ENCODE assay signal across 9 cellular contexts in genomic region chr4:145545538-145546224, GRCh38.
A peak's percentile ranks its signal among the peaks of the same experiment; 100 is the strongest.
DNase-seq lines count a peak whose midpoint lies in the region; ATAC-seq, FAIRE-seq and TF ChIP-seq lines count a peak whose summit lies in the region.
"Had no signal": no experiment of that assay in that cellular context is flagged by ENCODE, and none has a peak within 500 bp of the region (broad histone marks: within the 10 kb centered on the region; RNA-seq: fewer than 3 reads in every experiment).

No MANE protein-coding gene starts in this region.

- H3K4me3 ChIP-seq in PC-3 (ENCODE audit: low read length), result peak overlapping the region; percentile 5; the same call in 1 of the 2 replicates
- H3K4me3 ChIP-seq in fibroblast of pulmonary artery (replicated peaks; ENCODE audit: low read depth, low read length), result no peak overlapping the region
- H3K4me3 ChIP-seq in gastrocnemius medialis, result no peak overlapping the region

- H2AFZ ChIP-seq in PC-3 (ENCODE audit: low read length), result no peak overlapping the region

- H3K27ac ChIP-seq in PC-3 (ENCODE audit: low read length) (peak overlapping the region; percentile 64), gastrocnemius medialis (peak overlapping the region in 2 of 4 donors; percentile 35 to 39)

- CTCF ChIA-PET in PC-3 (lab: Charles Lee), result interaction anchor here (0.5 kb wide), 1 partner anchor 319 kb away, joined by 3 read pairs; no protein-coding TSS in a partner anchor

- DNase-seq in GM12891 (ENCODE audit: insufficient read length, low spot score), result no peak
- DNase-seq in PC-3, result peak; percentile 97
- DNase-seq in fibroblast of pulmonary artery (ENCODE audit: low read depth), result peak; percentile 97
- DNase-seq in gastrocnemius medialis, result no peak
- no peak for DNase-seq in GM19240 (ENCODE audit: insufficient read length, low spot score)
- DNase-seq in activated T-helper 1 cell treated with anti-CD3 and anti-CD28 coated beads, Interleukin-12 subunit alpha, Interleukin-12 subunit beta, Interleukin-2, Interleukin-4 antibody, amounts not matched to agents 30 ng/mL and 10 ng/mL and 1 ng/mL, durations not matched to agents 14 hours and 24 hours and 36 hours (ENCODE audit: low spot score), result no peak
- no peak for DNase-seq in activated CD4-positive, alpha-beta T cell treated with anti-CD3 and anti-CD28 coated beads, Interleukin-2, amount 50 U/mL, for 4 hours
- DNase-seq in NCI-H2196 treated with DMSO at 0.1 percent for 48 hours (lab: John Stamatoyannopoulos, UW; ENCODE audit: unreplicated experiment), result no peak

- no peak overlapping the region for H3K4me3 Mint-ChIP-seq in activated T-helper 1 cell treated with anti-CD3 and anti-CD28 coated beads, Interleukin-12 subunit alpha, Interleukin-12 subunit beta, Interleukin-2, Interleukin-4 antibody, amounts not matched to agents 30 ng/mL and 10 ng/mL and 1 ng/mL, durations not matched to agents 14 hours and 24 hours and 36 hours
- H3K4me3 Mint-ChIP-seq: activated naive CD8-positive, alpha-beta T cell had no signal

- FAIRE-seq in GM12891 (lab: Jason Lieb, UNC), result peak; percentile 28

- in situ Hi-C loops in gastrocnemius medialis (cut with MboI; ENCODE audit: low sequenced_read_pairs in 4 of 4), result no loop called here

- ATAC-seq in PC-3 (peak; percentile 95), gastrocnemius medialis (peak; percentile 66 to 76)

- TF ChIP-seq CTCF in PC-3 (conservative IDR thresholded peaks at IDR 0.05; ENCODE audit: low read depth, low read length), result no peak
- no peak for TF ChIP-seq CTCF in fibroblast of pulmonary artery (IDR thresholded peaks at IDR 0.05; ENCODE audit: low read length, missing control alignments)
- no peak for TF ChIP-seq CTCF in gastrocnemius medialis (IDR thresholded peaks at IDR 0.05 in 4 of 5, conservative IDR thresholded peaks at IDR 0.05 in 1 of 5)

- peaks cover 13% of the 10 kb centered on the region for H3K27me3 Mint-ChIP-seq in activated T-helper 1 cell treated with anti-CD3 and anti-CD28 coated beads, Interleukin-12 subunit alpha, Interleukin-12 subunit beta, Interleukin-2, Interleukin-4 antibody, amounts not matched to agents 30 ng/mL and 10 ng/mL and 1 ng/mL, durations not matched to agents 14 hours and 24 hours and 36 hours (ENCODE audit: insufficient read depth)

- peak overlapping the region; percentile 61 for H3K4me2 ChIP-seq in PC-3 (ENCODE audit: low read length)

- POLR2A ChIA-PET in PC-3 (lab: Charles Lee; ENCODE audit: unreplicated experiment), result no interaction called here

- H4K20me1 ChIP-seq in PC-3 (ENCODE audit: low read length), result no peaks in the 10 kb centered on the region

- H3F3A ChIP-seq in PC-3 (ENCODE audit: low read length, unreplicated experiment), result peaks cover 4% of the 10 kb centered on the region

- H3K4me1 ChIP-seq in PC-3 (ENCODE audit: insufficient read depth, low read length) (peaks cover 24% of the 10 kb centered on the region), gastrocnemius medialis (peaks cover 4 to 10% of the 10 kb centered on the region in 2 donors)

- no peak overlapping the region for H3K9ac ChIP-seq in PC-3 (ENCODE audit: low read length)

- no peaks in the 10 kb centered on the region for H3K79me2 ChIP-seq in PC-3 (ENCODE audit: low read length)

- H3K36me3 ChIP-seq in PC-3 (ENCODE audit: low read depth, low read length), result peaks cover 5% of the 10 kb centered on the region
- H3K36me3 ChIP-seq in gastrocnemius medialis, result peaks cover 0 to 5% of the 10 kb centered on the region in 2 donors

- TF ChIP-seq POLR2A in GM12891 (IDR thresholded peaks at IDR 0.05; ENCODE audit: low read depth, low read length) (no peak), gastrocnemius medialis (IDR thresholded peaks at IDR 0.05) (no peak)

- intact Hi-C loops in PC-3 (cut with micrococcal nuclease) (loop anchor here (1.0 to 5.0 kb wide), 2 partner anchors 15 to 63 kb away; partner anchors contain the start of gene SMAD1), gastrocnemius medialis (cut with DNase I; ENCODE audit: low total_unique reads) (no loop called here)
- intact Hi-C loops in activated T-helper 1 cell treated with anti-CD3 and anti-CD28 coated beads, Interleukin-12 subunit alpha, Interleukin-12 subunit beta, Interleukin-2, Interleukin-4 antibody, amounts not matched to agents 30 ng/mL and 10 ng/mL and 1 ng/mL, durations not matched to agents 14 hours and 24 hours and 36 hours (cut with micrococcal nuclease), result no loop called here

- no peak overlapping the region for H3K27ac Mint-ChIP-seq in activated T-helper 1 cell treated with anti-CD3 and anti-CD28 coated beads, Interleukin-12 subunit alpha, Interleukin-12 subunit beta, Interleukin-2, Interleukin-4 antibody, amounts not matched to agents 30 ng/mL and 10 ng/mL and 1 ng/mL, durations not matched to agents 14 hours and 24 hours and 36 hours
- H3K27ac Mint-ChIP-seq: activated naive CD8-positive, alpha-beta T cell had no signal

- H3K9me3 ChIP-seq in PC-3 (ENCODE audit: low read length) (no peaks in the 10 kb centered on the region), gastrocnemius medialis (no peaks in the 10 kb centered on the region)

- peaks cover 6% of the 10 kb centered on the region for H3K4me1 Mint-ChIP-seq in activated T-helper 1 cell treated with anti-CD3 and anti-CD28 coated beads, Interleukin-12 subunit alpha, Interleukin-12 subunit beta, Interleukin-2, Interleukin-4 antibody, amounts not matched to agents 30 ng/mL and 10 ng/mL and 1 ng/mL, durations not matched to agents 14 hours and 24 hours and 36 hours (ENCODE audit: low read depth)

- no TSS peak for BruUV-seq in PC-3 (replicated peaks; lab: Mats Ljungman, UMichigan)

- no peaks in the 10 kb centered on the region for H3K36me3 Mint-ChIP-seq in activated T-helper 1 cell treated with anti-CD3 and anti-CD28 coated beads, Interleukin-12 subunit alpha, Interleukin-12 subunit beta, Interleukin-2, Interleukin-4 antibody, amounts not matched to agents 30 ng/mL and 10 ng/mL and 1 ng/mL, durations not matched to agents 14 hours and 24 hours and 36 hours (ENCODE audit: low read depth)
- H3K36me3 Mint-ChIP-seq: activated naive CD8-positive, alpha-beta T cell had no signal

- H3K27me3 ChIP-seq in PC-3 (ENCODE audit: low read length), result no peaks in the 10 kb centered on the region
- H3K27me3 ChIP-seq in gastrocnemius medialis, result no peaks in the 10 kb centered on the region

- H3K9me3 Mint-ChIP-seq in activated T-helper 1 cell treated with anti-CD3 and anti-CD28 coated beads, Interleukin-12 subunit alpha, Interleukin-12 subunit beta, Interleukin-2, Interleukin-4 antibody, amounts not matched to agents 30 ng/mL and 10 ng/mL and 1 ng/mL, durations not matched to agents 14 hours and 24 hours and 36 hours, result no peaks in the 10 kb centered on the region

- no peaks in the 10 kb centered on the region for H3K9me2 ChIP-seq in PC-3 (replicated peaks; ENCODE audit: low read length)

TF ChIP-seq in GM12891, 5 proteins besides CTCF, POLR2A, EP300 and RAD21:
- TF ChIP-seq TAF1 (IDR thresholded peaks at IDR 0.05; ENCODE audit: low read depth, low read length) (no peak), POU2F2 (IDR thresholded peaks at IDR 0.05; ENCODE audit: low read depth, low read length) (no peak), POLR2AphosphoS5 (IDR thresholded peaks at IDR 0.05; ENCODE audit: low read depth, low read length) (no peak), SPI1 (IDR thresholded peaks at IDR 0.05; ENCODE audit: low read depth, low read length) (no peak), PAX5 (IDR thresholded peaks at IDR 0.05; ENCODE audit: insufficient read depth, low read length, severe bottlenecking) (no peak)

Comparison
In these comparisons a context has a peak if more than half of its experiments do, and no peak if none do; other contexts are left out.
1. DNase-seq: peak in PC-3 (single experiment) and fibroblast of pulmonary artery (single experiment); none in GM12891 (single experiment), gastrocnemius medialis (0 of 2), GM19240 (single experiment), activated T-helper 1 cell treated with anti-CD3 and anti-CD28 coated beads, Interleukin-12 subunit alpha, Interleukin-12 subunit beta, Interleukin-2, Interleukin-4 antibody, amounts not matched to agents 30 ng/mL and 10 ng/mL and 1 ng/mL, durations not matched to agents 14 hours and 24 hours and 36 hours (single experiment), activated CD4-positive, alpha-beta T cell treated with anti-CD3 and anti-CD28 coated beads, Interleukin-2, amount 50 U/mL, for 4 hours (0 of 2) and NCI-H2196 treated with DMSO at 0.1 percent for 48 hours (single experiment).